Comparison of ENCODE assay signal across 21 cellular contexts in the genomic region with DNA sequence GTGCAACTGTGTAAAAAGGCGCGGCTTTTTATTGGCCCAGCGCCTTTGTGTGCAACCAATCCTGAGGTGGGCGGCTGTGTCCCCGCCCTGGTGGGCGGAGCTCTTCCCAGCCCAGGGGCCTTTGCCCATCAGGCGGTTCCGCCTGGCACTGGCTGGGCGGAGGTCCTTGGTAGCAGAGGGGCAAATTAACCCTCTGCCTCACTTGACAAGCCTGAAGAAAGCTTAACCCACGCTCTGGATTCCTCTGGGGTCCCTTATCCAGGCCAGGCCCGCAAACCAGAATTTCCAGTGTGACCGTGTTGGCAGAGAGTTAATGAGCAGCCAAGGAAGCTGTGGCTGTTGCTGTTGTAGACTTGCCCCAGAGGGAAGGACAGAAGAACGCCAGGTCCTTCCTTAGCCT. TPM values are rescaled to one million over a fixed set of nuclear protein-coding genes. Genes with fewer than 3 reads are reported as not detected.
A peak's percentile ranks its signal among the peaks of the same experiment; 100 is the strongest.
DNase-seq lines count a peak whose midpoint lies in the region; ATAC-seq and TF ChIP-seq lines count a peak whose summit lies in the region.
"Had no signal": no experiment of that assay in that cellular context is flagged by ENCODE, and none has a peak within 500 bp of the region (broad histone marks: within the 10 kb centered on the region; RNA-seq: fewer than 3 reads in every experiment).

No MANE protein-coding gene starts in this region.

- H3K27me3 ChIP-seq in body of pancreas = no peaks in the 10 kb centered on the region
- H3K27me3 ChIP-seq: adrenal gland, right atrium auricular region, SJSA1 had no signal

- 49 to 54% methylated on average over 13 of the region's 13 CpGs for WGBS in body of pancreas, 2 donors

- TF ChIP-seq POLR2A in body of pancreas (IDR thresholded peaks at IDR 0.05) = peak in 1 of 3 donors; percentile 16

- peak; percentile 17 to 52 (median 33) for DNase-seq in body of pancreas
- peak; percentile 74 to 78 for DNase-seq in left colon
- DNase-seq in GM19240 (ENCODE audit: insufficient read length, low spot score) = no peak
- no peak for DNase-seq in stimulated activated CD4-positive, alpha-beta T cell treated with anti-CD3 and anti-CD28 coated beads, Interleukin-2, amount 100 ng/mL, for 48 hours
- DNase-seq in SIG-M5 (lab: John Stamatoyannopoulos, UW) = no peak
- DNase-seq: activated CD4-positive, CD25-positive, alpha-beta regulatory T cell treated with anti-CD3 and anti-CD28 coated beads, Interleukin-2, amount 50 U/mL, for 72 hours; activated CD8-positive, alpha-beta memory T cell treated with anti-CD3 and anti-CD28 coated beads, Interleukin-2, amount 10 ng/mL, durations not matched to agents 7 days and 5 days; adrenal gland; CD8-positive, alpha-beta memory T cell; central memory CD4-positive, alpha-beta T cell; NCI-H2081 treated with DMSO at 0.1 percent for 48 hours; NCI-H526; stimulated activated CD4-positive, alpha-beta T cell treated with anti-CD3 and anti-CD28 coated beads, Interleukin-1b, Interleukin-23, amount 100 ng/mL, for 48 hours had no signal

- H3K4me3 ChIP-seq in HEK293 (ENCODE audit: low read depth, low read length) (no peak overlapping the region), body of pancreas (no peak overlapping the region), skin epidermis (peak overlapping the region in 1 of 7 experiments; percentile 3)
- H3K4me3 ChIP-seq: adrenal gland, lung, right atrium auricular region, SJSA1 had no signal

- H3K9me3 ChIP-seq in HEK293 (ENCODE audit: control insufficient read depth, insufficient read depth, low read depth, low read length) (no peaks in the 10 kb centered on the region), body of pancreas (no peaks in the 10 kb centered on the region)
- H3K9me3 ChIP-seq: adrenal gland, right atrium auricular region, SJSA1 had no signal

- H3K4me1 ChIP-seq in HEK293 (ENCODE audit: control insufficient read depth, insufficient read depth, low read length) (no peaks in the 10 kb centered on the region; the same call in 1 of the 2 replicates), body of pancreas (peaks cover 5% of the 10 kb centered on the region)
- H3K4me1 ChIP-seq: adrenal gland, SJSA1 had no signal

- POLR2A ChIA-PET in HEK293 (lab: Yijun Ruan, JAX) = no interaction called here

- CTCF ChIA-PET in HEK293 (lab: Yijun Ruan, JAX) = no interaction called here

- H3K36me3 ChIP-seq in HEK293 (ENCODE audit: control insufficient read depth in 2 of 2, insufficient read depth in 1 of 2, low read length in 2 of 2) = no peaks in the 10 kb centered on the region
- no peaks in the 10 kb centered on the region for H3K36me3 ChIP-seq in body of pancreas (replicated peaks in 1 of 2; ENCODE audit: insufficient read depth in 1 of 2, low read depth in 2 of 2)
- H3K36me3 ChIP-seq: adrenal gland, right atrium auricular region, SJSA1 had no signal

- H3K27ac ChIP-seq in HEK293 (ENCODE audit: extremely low read depth, low read depth, low read length) (no peak overlapping the region), body of pancreas (peak overlapping the region in 3 of 4 donors; percentile 4 to 30 (median 7)), skin epidermis (peak overlapping the region in 12 of 21 experiments; percentile 2 to 65 (median 46))
- H3K27ac ChIP-seq: adrenal gland, right atrium auricular region, SJSA1 had no signal

- ATAC-seq in body of pancreas (peak; percentile 59), left colon (peak; percentile 98), HG03378 (IDR thresholded peaks at IDR 0.05; ENCODE audit: unreplicated experiment) (no peak)
- ATAC-seq: activated CD8-positive, alpha-beta memory T cell treated with anti-CD3 and anti-CD28 coated beads, Interleukin-2, amount 10 ng/mL, durations not matched to agents 7 days and 5 days had no signal

- TF ChIP-seq CTCF in HEK293 (tag by site-specific recombination; IDR thresholded peaks at IDR 0.05) (no peak), body of pancreas (IDR thresholded peaks at IDR 0.05) (no peak)

- intact Hi-C loops in body of pancreas (cut with DNase I) = no loop called here
- intact Hi-C loops in left colon (cut with DNase I, micrococcal nuclease) = no loop called here

TF ChIP-seq in HEK293, 187 proteins besides CTCF, POLR2A, EP300 and RAD21:
- TF ChIP-seq, protein P1, sequence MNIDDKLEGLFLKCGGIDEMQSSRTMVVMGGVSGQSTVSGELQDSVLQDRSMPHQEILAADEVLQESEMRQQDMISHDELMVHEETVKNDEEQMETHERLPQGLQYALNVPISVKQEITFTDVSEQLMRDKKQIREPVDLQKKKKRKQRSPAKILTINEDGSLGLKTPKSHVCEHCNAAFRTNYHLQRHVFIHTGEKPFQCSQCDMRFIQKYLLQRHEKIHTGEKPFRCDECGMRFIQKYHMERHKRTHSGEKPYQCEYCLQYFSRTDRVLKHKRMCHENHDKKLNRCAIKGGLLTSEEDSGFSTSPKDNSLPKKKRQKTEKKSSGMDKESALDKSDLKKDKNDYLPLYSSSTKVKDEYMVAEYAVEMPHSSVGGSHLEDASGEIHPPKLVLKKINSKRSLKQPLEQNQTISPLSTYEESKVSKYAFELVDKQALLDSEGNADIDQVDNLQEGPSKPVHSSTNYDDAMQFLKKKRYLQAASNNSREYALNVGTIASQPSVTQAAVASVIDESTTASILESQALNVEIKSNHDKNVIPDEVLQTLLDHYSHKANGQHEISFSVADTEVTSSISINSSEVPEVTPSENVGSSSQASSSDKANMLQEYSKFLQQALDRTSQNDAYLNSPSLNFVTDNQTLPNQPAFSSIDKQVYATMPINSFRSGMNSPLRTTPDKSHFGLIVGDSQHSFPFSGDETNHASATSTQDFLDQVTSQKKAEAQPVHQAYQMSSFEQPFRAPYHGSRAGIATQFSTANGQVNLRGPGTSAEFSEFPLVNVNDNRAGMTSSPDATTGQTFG (tag by site-specific recombination; IDR thresholded peaks at IDR 0.05; ENCODE audit: borderline replicate concordance) = no peak
- TF ChIP-seq ZNF701 (tag by site-specific recombination; IDR thresholded peaks at IDR 0.05) = no peak
- peak; percentile 59; the same call in 1 of the 2 replicates for TF ChIP-seq KLF1 (tag by site-specific recombination; IDR thresholded peaks at IDR 0.05)

RNA-seq across cellular contexts. Expression of gene NIPAL4, which starts 12.8 kb away (rescaled TPM):
- total RNA-seq in body of pancreas (not detected), left colon (under 1 TPM in 1 of 2 donors, not detected in 1; 0.84 TPM)
- total RNA-seq: neural crest cell, OCI-LY7 had no signal

Comparison
In these comparisons a context has a peak if more than half of its experiments do, and no peak if none do; other contexts are left out.
1. DNase-seq: peak in body of pancreas (4 of 4) and left colon (2 of 2); none in GM19240 (single experiment), stimulated activated CD4-positive, alpha-beta T cell treated with anti-CD3 and anti-CD28 coated beads, Interleukin-2, amount 100 ng/mL, for 48 hours (0 of 2) and SIG-M5 (single experiment).